24 cellular contexts compared by ENCODE assay signal in genomic region chr19:10832659-10833296, GRCh38. TPM values are rescaled to one million over a fixed set of nuclear protein-coding genes. Genes with fewer than 3 reads are reported as not detected.
DNase-seq lines count a peak whose midpoint lies in the region; ATAC-seq lines count a peak whose summit lies in the region.
"Had no signal": no experiment of that assay in that cellular context is flagged by ENCODE, and none has a peak within 500 bp of the region (broad histone marks: within the 10 kb centered on the region; RNA-seq: fewer than 3 reads in every experiment).

No MANE protein-coding gene starts in this region.

- peaks cover 5% of the 10 kb centered on the region for H3K36me3 Mint-ChIP-seq in activated naive CD8-positive, alpha-beta T cell
- peaks cover 13% of the 10 kb centered on the region for H3K36me3 Mint-ChIP-seq in activated naive CD8-positive, alpha-beta T cell treated with anti-CD3 and anti-CD28 coated beads, Interleukin-2, amount 50 U/mL, for 24 hours (ENCODE audit: low read depth)
- no peaks in the 10 kb centered on the region for H3K36me3 Mint-ChIP-seq in T-helper 17 cell (ENCODE audit: low read depth)
- peaks cover 29% of the 10 kb centered on the region for H3K36me3 Mint-ChIP-seq in stimulated activated memory B cell treated with anti-CD40 and anti-IgM and Interleukin-4, amounts not matched to agents 10 μg/mL and 1 μg/mL and 100 μg/mL, for 72 hours

- H3K4me1 Mint-ChIP-seq in activated naive CD8-positive, alpha-beta T cell (ENCODE audit: low read depth), result peaks cover 10% of the 10 kb centered on the region
- peaks cover 17% of the 10 kb centered on the region for H3K4me1 Mint-ChIP-seq in activated naive CD8-positive, alpha-beta T cell treated with anti-CD3 and anti-CD28 coated beads, Interleukin-2, amount 50 U/mL, for 24 hours
- H3K4me1 Mint-ChIP-seq in T-helper 17 cell, result peaks cover 10% of the 10 kb centered on the region
- H3K4me1 Mint-ChIP-seq in stimulated activated memory B cell treated with anti-CD40 and anti-IgM and Interleukin-4, amounts not matched to agents 10 μg/mL and 1 μg/mL and 100 μg/mL, for 72 hours, result peaks cover 17% of the 10 kb centered on the region

- no peaks in the 10 kb centered on the region for H3K9me3 Mint-ChIP-seq in activated naive CD8-positive, alpha-beta T cell (ENCODE audit: low read depth)
- H3K9me3 Mint-ChIP-seq in activated naive CD8-positive, alpha-beta T cell treated with anti-CD3 and anti-CD28 coated beads, Interleukin-2, amount 50 U/mL, for 24 hours, result peaks cover 8% of the 10 kb centered on the region
- peaks cover 10% of the 10 kb centered on the region for H3K9me3 Mint-ChIP-seq in stimulated activated memory B cell treated with anti-CD40 and anti-IgM and Interleukin-4, amounts not matched to agents 10 μg/mL and 1 μg/mL and 100 μg/mL, for 72 hours

- no peaks in the 10 kb centered on the region for H3K9me3 ChIP-seq in T-helper 17 cell (ENCODE audit: control insufficient read depth, low read length, poor library complexity, severe bottlenecking)
- H3K9me3 ChIP-seq: thoracic aorta had no signal

- H3K27me3 Mint-ChIP-seq in activated naive CD8-positive, alpha-beta T cell, result no peaks in the 10 kb centered on the region
- H3K27me3 Mint-ChIP-seq in activated naive CD8-positive, alpha-beta T cell treated with anti-CD3 and anti-CD28 coated beads, Interleukin-2, amount 50 U/mL, for 24 hours, result peaks cover 4% of the 10 kb centered on the region
- H3K27me3 Mint-ChIP-seq in T-helper 17 cell, result no peaks in the 10 kb centered on the region
- no peaks in the 10 kb centered on the region for H3K27me3 Mint-ChIP-seq in stimulated activated memory B cell treated with anti-CD40 and anti-IgM and Interleukin-4, amounts not matched to agents 10 μg/mL and 1 μg/mL and 100 μg/mL, for 72 hours
- H3K27me3 Mint-ChIP-seq: activated naive CD8-positive, alpha-beta T cell treated with anti-CD3 and anti-CD28 coated beads for 36 hours; CD4-positive, alpha-beta memory T cell; naive thymus-derived CD8-positive, alpha-beta T cell had no signal

- H3K4me3 Mint-ChIP-seq in activated naive CD8-positive, alpha-beta T cell, result no peak overlapping the region
- no peak overlapping the region for H3K4me3 Mint-ChIP-seq in activated naive CD8-positive, alpha-beta T cell treated with anti-CD3 and anti-CD28 coated beads, Interleukin-2, amount 50 U/mL, for 24 hours
- H3K4me3 Mint-ChIP-seq in T-helper 17 cell, result no peak overlapping the region
- H3K4me3 Mint-ChIP-seq in stimulated activated memory B cell treated with anti-CD40 and anti-IgM and Interleukin-4, amounts not matched to agents 10 μg/mL and 1 μg/mL and 100 μg/mL, for 72 hours, result no peak overlapping the region
- H3K4me3 Mint-ChIP-seq: activated CD8-positive, alpha-beta T cell treated with anti-CD3 and anti-CD28 coated beads, Interleukin-2, amount 10 ng/mL, durations not matched to agents 7 days and 5 days; activated naive CD8-positive, alpha-beta T cell treated with anti-CD3 and anti-CD28 coated beads for 36 hours had no signal

- no peak for ATAC-seq in activated naive CD8-positive, alpha-beta T cell treated with anti-CD3 and anti-CD28 coated beads, Interleukin-2, amount 50 U/mL, for 24 hours
- ATAC-seq in T-helper 17 cell (no peak), left lobe of liver (no peak)
- ATAC-seq in stimulated activated memory B cell treated with anti-CD40 and anti-IgM and Interleukin-4, amounts not matched to agents 10 μg/mL and 1 μg/mL and 100 μg/mL, for 72 hours, result no peak
- no peak for ATAC-seq in activated CD4-positive, CD25-positive, alpha-beta regulatory T cell treated with anti-CD3 and anti-CD28 coated beads, Interleukin-2, amount 50 U/mL, for 24 hours
- ATAC-seq: activated CD8-positive, alpha-beta T cell treated with anti-CD3 and anti-CD28 coated beads, Interleukin-2, amount 10 ng/mL, durations not matched to agents 7 days and 5 days; naive thymus-derived CD8-positive, alpha-beta T cell; stimulated activated naive CD8-positive, alpha-beta T cell treated with anti-CD3 and anti-CD28 coated beads, Interleukin-15, Interleukin-2, amounts not matched to agents 100 U/mL and 50 U/mL, for 24 hours had no signal

- H3K27ac Mint-ChIP-seq in activated naive CD8-positive, alpha-beta T cell, result peak overlapping the region; percentile 28
- no peak overlapping the region for H3K27ac Mint-ChIP-seq in activated naive CD8-positive, alpha-beta T cell treated with anti-CD3 and anti-CD28 coated beads, Interleukin-2, amount 50 U/mL, for 24 hours
- peak overlapping the region; percentile 29 for H3K27ac Mint-ChIP-seq in T-helper 17 cell
- H3K27ac Mint-ChIP-seq in stimulated activated memory B cell treated with anti-CD40 and anti-IgM and Interleukin-4, amounts not matched to agents 10 μg/mL and 1 μg/mL and 100 μg/mL, for 72 hours, result peak overlapping the region; percentile 11
- H3K27ac Mint-ChIP-seq: activated naive CD8-positive, alpha-beta T cell treated with anti-CD3 and anti-CD28 coated beads for 36 hours had no signal

- DNase-seq in activated naive CD8-positive, alpha-beta T cell treated with anti-CD3 and anti-CD28 coated beads, Interleukin-2, amount 50 U/mL, for 24 hours, result no peak
- DNase-seq in T-helper 17 cell (no peak), left lobe of liver (ENCODE audit: low spot score) (peak; percentile 47), activated gamma-delta T cell (lab: John Stamatoyannopoulos, UW) (no peak), NCI-H146 (lab: John Stamatoyannopoulos, UW) (no peak)
- DNase-seq: activated CD4-positive, alpha-beta T cell treated with anti-CD3 and anti-CD28 coated beads for 4 hours; activated CD8-positive, alpha-beta T cell treated with anti-CD3 and anti-CD28 coated beads, Interleukin-2, amount 10 ng/mL, durations not matched to agents 7 days and 5 days; activated effector memory CD4-positive, alpha-beta T cell treated with Interleukin-2 at 50 U/mL for 16 hours; activated naive CD8-positive, alpha-beta T cell treated with anti-CD3 and anti-CD28 coated beads for 36 hours; activated T-cell treated with anti-CD3 and anti-CD28 coated beads for 4 hours; CD4-positive, alpha-beta memory T cell; effector CD8-positive, alpha-beta T cell; erythroblast; naive thymus-derived CD8-positive, alpha-beta T cell; NCI-H446; NCI-H774; retina; SIG-M5; stimulated activated naive CD8-positive, alpha-beta T cell treated with anti-CD3 and anti-CD28 coated beads, Interleukin-15, Interleukin-2, amounts not matched to agents 100 U/mL and 50 U/mL, for 24 hours; T-helper 9 cell had no signal

RNA-seq across cellular contexts. Expression of gene TMED1, which starts 3.2 kb away (rescaled TPM):
- total RNA-seq in T-helper 17 cell, result 10 to 100 TPM in 1 of 2 donors, 1 to 10 TPM in 1; 8.7 to 10.5 TPM
- total RNA-seq in left lobe of liver, result 21.9 TPM

RNA-seq across cellular contexts. Expression of gene C19orf38, which starts 15.4 kb away (rescaled TPM):
- total RNA-seq in T-helper 17 cell (1 to 10 TPM; 1.6 to 2.2 TPM), left lobe of liver (0.96 TPM)

RNA-seq across cellular contexts. Expression of gene CARM1, which starts 38.6 kb away (rescaled TPM):
- total RNA-seq in T-helper 17 cell (10 to 100 TPM; 22.9 to 24.3 TPM), left lobe of liver (16.5 TPM)
